ENCODE assay signal across 8 cellular contexts in genomic region chr22:27719535-27720227, GRCh38.
DNase-seq lines count a peak whose midpoint lies in the region; ATAC-seq and TF ChIP-seq lines count a peak whose summit lies in the region.

No MANE protein-coding gene starts in this region.

- H3K36me3 ChIP-seq in mammary epithelial cell (ENCODE audit: insufficient read depth, low read length), result no peaks in the 10 kb centered on the region
- no peaks in the 10 kb centered on the region for H3K36me3 ChIP-seq in stomach

- H3K4me3 Mint-ChIP-seq in glutamatergic neuron (ENCODE audit: unreplicated experiment), result no peak overlapping the region
- H3K4me3 Mint-ChIP-seq in activated T-cell treated with anti-CD3 and anti-CD28 coated beads, Interleukin-2, amount 50 U/mL, for 24 hours, result no peak overlapping the region

- H4K20me1 ChIP-seq in mammary epithelial cell (ENCODE audit: insufficient read depth, low read length), result no peaks in the 10 kb centered on the region

- H3K4me3 ChIP-seq in mammary epithelial cell (replicated peaks in 1 of 3; ENCODE audit: insufficient read depth in 1 of 3, low read depth in 2 of 3, low read length in 3 of 3) (no peak overlapping the region), stomach (no peak overlapping the region)

- in situ Hi-C loops in mammary epithelial cell (cut with MboI; ENCODE audit: low sequenced_read_pairs in 2 of 2), result no loop called here

- peak overlapping the region; percentile 64 for H2AFZ ChIP-seq in mammary epithelial cell (ENCODE audit: low read depth, low read length)

- H3K9me3 ChIP-seq in mammary epithelial cell (replicated peaks; ENCODE audit: insufficient read depth, low read length) (peaks cover 5% of the 10 kb centered on the region), stomach (peaks cover 0 to 9% (median 2%) of the 10 kb centered on the region in 4 donors)

- TF ChIP-seq EP300 in stomach (IDR thresholded peaks at IDR 0.05), result no peak

- no peaks in the 10 kb centered on the region for H3K4me1 Mint-ChIP-seq in glutamatergic neuron (ENCODE audit: low read depth, unreplicated experiment)
- H3K4me1 Mint-ChIP-seq in activated T-cell treated with anti-CD3 and anti-CD28 coated beads, Interleukin-2, amount 50 U/mL, for 24 hours (ENCODE audit: low read depth), result no peaks in the 10 kb centered on the region

- H3K36me3 Mint-ChIP-seq in glutamatergic neuron (ENCODE audit: unreplicated experiment), result peaks cover 5% of the 10 kb centered on the region
- H3K36me3 Mint-ChIP-seq in activated T-cell treated with anti-CD3 and anti-CD28 coated beads, Interleukin-2, amount 50 U/mL, for 24 hours (ENCODE audit: low read depth), result no peaks in the 10 kb centered on the region

- 2% methylated on average over 7 of the region's 8 CpGs for WGBS in mammary epithelial cell (ENCODE audit: low coverage, missing lambda C conversion rate)
- 42 to 52% (median 46%) methylated on average over 8 of the region's 8 CpGs for WGBS in stomach, 5 donors

- CTCF ChIA-PET in mammary epithelial cell (lab: Charles Lee; ENCODE audit: low non-redundant PET), result interaction anchor here (0.6 kb wide), 1 partner anchor 1041 kb away, joined by 3 read pairs; no protein-coding TSS in a partner anchor

- H3K79me2 ChIP-seq in mammary epithelial cell (ENCODE audit: insufficient read depth, low read length), result no peaks in the 10 kb centered on the region

- BruUV-seq in mammary epithelial cell (replicated peaks; lab: Mats Ljungman, UMichigan), result no TSS peak

- no peak for TF ChIP-seq POLR2A in stomach (IDR thresholded peaks at IDR 0.05)

- H3K4me2 ChIP-seq in mammary epithelial cell (ENCODE audit: insufficient read depth, low read depth, low read length), result no peak overlapping the region

- ATAC-seq in left colon, result peak; percentile 72
- ATAC-seq in HG03442 (IDR thresholded peaks at IDR 0.05; ENCODE audit: unreplicated experiment), result no peak

- H3K9ac ChIP-seq in mammary epithelial cell (ENCODE audit: insufficient read depth, low read length), result no peak overlapping the region

- dilution Hi-C loops in mammary epithelial cell (cut with HindIII; ENCODE audit: low sequenced_read_pairs), result no loop called here

- no peaks in the 10 kb centered on the region for H3K27me3 ChIP-seq in mammary epithelial cell (ENCODE audit: insufficient read depth, low read length)
- H3K27me3 ChIP-seq in stomach, result no peaks in the 10 kb centered on the region

- peaks cover 2% of the 10 kb centered on the region for H3K27me3 Mint-ChIP-seq in glutamatergic neuron (ENCODE audit: unreplicated experiment)
- H3K27me3 Mint-ChIP-seq in activated T-cell treated with anti-CD3 and anti-CD28 coated beads, Interleukin-2, amount 50 U/mL, for 24 hours, result peaks cover 40% of the 10 kb centered on the region

- intact Hi-C loops in mammary epithelial cell (cut with micrococcal nuclease) (loop anchor here (1.0 to 5.0 kb wide), 6 partner anchors 33 to 1047 kb away; no protein-coding TSS in a partner anchor), left colon (cut with DNase I, micrococcal nuclease) (no loop called here), stomach (cut with DNase I; ENCODE audit: low total_unique reads) (no loop called here)

- H3K9me3 Mint-ChIP-seq in glutamatergic neuron (ENCODE audit: unreplicated experiment), result peaks cover 6% of the 10 kb centered on the region
- peaks cover 2% of the 10 kb centered on the region for H3K9me3 Mint-ChIP-seq in activated T-cell treated with anti-CD3 and anti-CD28 coated beads, Interleukin-2, amount 50 U/mL, for 24 hours

- H3K4me1 ChIP-seq in mammary epithelial cell (ENCODE audit: insufficient read depth, low read length), result peaks cover 32% of the 10 kb centered on the region
- peaks cover 0 to 21% (median 7%) of the 10 kb centered on the region in 4 donors for H3K4me1 ChIP-seq in stomach

- no peak overlapping the region for H3K27ac Mint-ChIP-seq in glutamatergic neuron (ENCODE audit: unreplicated experiment)
- no peak overlapping the region for H3K27ac Mint-ChIP-seq in activated T-cell treated with anti-CD3 and anti-CD28 coated beads, Interleukin-2, amount 50 U/mL, for 24 hours

- TF ChIP-seq CTCF in mammary epithelial cell (conservative IDR thresholded peaks at IDR 0.05 in 1 of 2, IDR thresholded peaks at IDR 0.05 in 1 of 2; ENCODE audit: extremely low read depth in 1 of 2, insufficient read depth in 1 of 2, low read depth in 1 of 2, low read length in 2 of 2), result no peak
- TF ChIP-seq CTCF in glutamatergic neuron (IDR thresholded peaks at IDR 0.05; ENCODE audit: partially characterized antibody, unreplicated experiment), result no peak
- no peak for TF ChIP-seq CTCF in stomach (IDR thresholded peaks at IDR 0.05)

- DNase-seq in AG20443 (ENCODE audit: low spot score) (peak; percentile 56), HuH-7 (ENCODE audit: low spot score) (peak; percentile 33), mammary epithelial cell (peak; percentile 100), left colon (peak in 1 of 2 donors; percentile 26), glutamatergic neuron (no peak), stomach (no peak)
- DNase-seq in activated T-cell treated with anti-CD3 and anti-CD28 coated beads, Interleukin-2, amount 50 U/mL, for 24 hours, result no peak

- H3K27ac ChIP-seq in mammary epithelial cell (ENCODE audit: insufficient read depth, low read depth, low read length), result peak overlapping the region; percentile 84
- peak overlapping the region in 1 of 5 donors; percentile 25 for H3K27ac ChIP-seq in stomach

Comparison
In these comparisons a context has a peak if more than half of its experiments do, and no peak if none do; other contexts are left out.
1. DNase-seq: peak in AG20443 (single experiment), HuH-7 (single experiment) and mammary epithelial cell (single experiment); none in glutamatergic neuron (single experiment), stomach (single experiment) and activated T-cell treated with anti-CD3 and anti-CD28 coated beads, Interleukin-2, amount 50 U/mL, for 24 hours (single experiment).